In genomic region chr15:97317163-97317562, GRCh38 we compare ENCODE assay signal across 7 cellular contexts.
"Had no signal": no experiment of that assay in that cellular context is flagged by ENCODE, and none has a peak within 500 bp of the region (broad histone marks: within the 10 kb centered on the region; RNA-seq: fewer than 3 reads in every experiment).

No MANE protein-coding gene starts in this region.

- H3K27ac ChIP-seq: GM23248 had no signal

- DNase-seq: GM23248, GOT3, H9, HCEC 1CT, KG1 had no signal

- FAIRE-seq: H54, HTR-8/SVneo had no signal

- H3K9ac ChIP-seq: GM23248 had no signal

- H2AFZ ChIP-seq: GM23248 had no signal

- H3K4me3 ChIP-seq: GM23248 had no signal

- H3K4me3 Mint-ChIP-seq: H9 had no signal
